Comparison of ENCODE assay signal across 1 cellular context in the genomic region with DNA sequence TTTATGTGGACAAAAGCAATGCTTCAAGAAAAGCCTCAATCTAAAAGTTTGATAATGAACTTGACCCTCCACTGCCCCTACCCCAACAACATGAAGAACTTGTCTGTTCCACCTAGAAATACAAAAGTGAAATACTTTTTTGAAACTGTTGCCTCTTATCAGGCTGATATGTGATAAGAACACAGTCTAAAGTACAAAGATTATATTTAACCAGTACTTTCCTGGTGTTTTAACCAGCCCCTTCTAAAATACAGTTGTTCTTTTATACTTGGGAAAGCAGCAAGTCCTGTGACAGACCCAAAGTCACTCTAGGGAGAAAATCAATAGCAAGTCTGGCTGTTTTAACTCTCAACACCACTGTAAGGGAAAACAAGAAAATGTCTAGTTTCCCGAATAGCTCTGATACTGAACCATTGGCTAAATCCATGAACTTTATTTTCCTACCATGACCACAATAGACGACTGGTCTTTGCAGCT.
TF ChIP-seq lines count a peak whose summit lies in the region.

No MANE protein-coding gene starts in this region.

TF ChIP-seq in HepG2, 621 proteins besides CTCF, POLR2A, EP300 and RAD21 (continues in another document):
- TF ChIP-seq, protein P1, sequence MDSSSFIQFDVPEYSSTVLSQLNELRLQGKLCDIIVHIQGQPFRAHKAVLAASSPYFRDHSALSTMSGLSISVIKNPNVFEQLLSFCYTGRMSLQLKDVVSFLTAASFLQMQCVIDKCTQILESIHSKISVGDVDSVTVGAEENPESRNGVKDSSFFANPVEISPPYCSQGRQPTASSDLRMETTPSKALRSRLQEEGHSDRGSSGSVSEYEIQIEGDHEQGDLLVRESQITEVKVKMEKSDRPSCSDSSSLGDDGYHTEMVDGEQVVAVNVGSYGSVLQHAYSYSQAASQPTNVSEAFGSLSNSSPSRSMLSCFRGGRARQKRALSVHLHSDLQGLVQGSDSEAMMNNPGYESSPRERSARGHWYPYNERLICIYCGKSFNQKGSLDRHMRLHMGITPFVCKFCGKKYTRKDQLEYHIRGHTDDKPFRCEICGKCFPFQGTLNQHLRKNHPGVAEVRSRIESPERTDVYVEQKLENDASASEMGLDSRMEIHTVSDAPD (CRISPR knock-in tag; IDR thresholded peaks at IDR 0.05) = peak; percentile 76; the same call in 1 of the 2 replicates
- TF ChIP-seq, protein P2, sequence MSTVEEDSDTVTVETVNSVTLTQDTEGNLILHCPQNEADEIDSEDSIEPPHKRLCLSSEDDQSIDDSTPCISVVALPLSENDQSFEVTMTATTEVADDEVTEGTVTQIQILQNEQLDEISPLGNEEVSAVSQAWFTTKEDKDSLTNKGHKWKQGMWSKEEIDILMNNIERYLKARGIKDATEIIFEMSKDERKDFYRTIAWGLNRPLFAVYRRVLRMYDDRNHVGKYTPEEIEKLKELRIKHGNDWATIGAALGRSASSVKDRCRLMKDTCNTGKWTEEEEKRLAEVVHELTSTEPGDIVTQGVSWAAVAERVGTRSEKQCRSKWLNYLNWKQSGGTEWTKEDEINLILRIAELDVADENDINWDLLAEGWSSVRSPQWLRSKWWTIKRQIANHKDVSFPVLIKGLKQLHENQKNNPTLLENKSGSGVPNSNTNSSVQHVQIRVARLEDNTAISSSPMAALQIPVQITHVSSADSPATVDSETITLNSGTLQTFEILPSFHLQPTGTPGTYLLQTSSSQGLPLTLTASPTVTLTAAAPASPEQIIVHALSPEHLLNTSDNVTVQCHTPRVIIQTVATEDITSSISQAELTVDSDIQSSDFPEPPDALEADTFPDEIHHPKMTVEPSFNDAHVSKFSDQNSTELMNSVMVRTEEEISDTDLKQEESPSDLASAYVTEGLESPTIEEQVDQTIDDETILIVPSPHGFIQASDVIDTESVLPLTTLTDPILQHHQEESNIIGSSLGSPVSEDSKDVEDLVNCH (CRISPR knock-in tag; IDR thresholded peaks at IDR 0.05) = no peak
- TF ChIP-seq, protein P3, sequence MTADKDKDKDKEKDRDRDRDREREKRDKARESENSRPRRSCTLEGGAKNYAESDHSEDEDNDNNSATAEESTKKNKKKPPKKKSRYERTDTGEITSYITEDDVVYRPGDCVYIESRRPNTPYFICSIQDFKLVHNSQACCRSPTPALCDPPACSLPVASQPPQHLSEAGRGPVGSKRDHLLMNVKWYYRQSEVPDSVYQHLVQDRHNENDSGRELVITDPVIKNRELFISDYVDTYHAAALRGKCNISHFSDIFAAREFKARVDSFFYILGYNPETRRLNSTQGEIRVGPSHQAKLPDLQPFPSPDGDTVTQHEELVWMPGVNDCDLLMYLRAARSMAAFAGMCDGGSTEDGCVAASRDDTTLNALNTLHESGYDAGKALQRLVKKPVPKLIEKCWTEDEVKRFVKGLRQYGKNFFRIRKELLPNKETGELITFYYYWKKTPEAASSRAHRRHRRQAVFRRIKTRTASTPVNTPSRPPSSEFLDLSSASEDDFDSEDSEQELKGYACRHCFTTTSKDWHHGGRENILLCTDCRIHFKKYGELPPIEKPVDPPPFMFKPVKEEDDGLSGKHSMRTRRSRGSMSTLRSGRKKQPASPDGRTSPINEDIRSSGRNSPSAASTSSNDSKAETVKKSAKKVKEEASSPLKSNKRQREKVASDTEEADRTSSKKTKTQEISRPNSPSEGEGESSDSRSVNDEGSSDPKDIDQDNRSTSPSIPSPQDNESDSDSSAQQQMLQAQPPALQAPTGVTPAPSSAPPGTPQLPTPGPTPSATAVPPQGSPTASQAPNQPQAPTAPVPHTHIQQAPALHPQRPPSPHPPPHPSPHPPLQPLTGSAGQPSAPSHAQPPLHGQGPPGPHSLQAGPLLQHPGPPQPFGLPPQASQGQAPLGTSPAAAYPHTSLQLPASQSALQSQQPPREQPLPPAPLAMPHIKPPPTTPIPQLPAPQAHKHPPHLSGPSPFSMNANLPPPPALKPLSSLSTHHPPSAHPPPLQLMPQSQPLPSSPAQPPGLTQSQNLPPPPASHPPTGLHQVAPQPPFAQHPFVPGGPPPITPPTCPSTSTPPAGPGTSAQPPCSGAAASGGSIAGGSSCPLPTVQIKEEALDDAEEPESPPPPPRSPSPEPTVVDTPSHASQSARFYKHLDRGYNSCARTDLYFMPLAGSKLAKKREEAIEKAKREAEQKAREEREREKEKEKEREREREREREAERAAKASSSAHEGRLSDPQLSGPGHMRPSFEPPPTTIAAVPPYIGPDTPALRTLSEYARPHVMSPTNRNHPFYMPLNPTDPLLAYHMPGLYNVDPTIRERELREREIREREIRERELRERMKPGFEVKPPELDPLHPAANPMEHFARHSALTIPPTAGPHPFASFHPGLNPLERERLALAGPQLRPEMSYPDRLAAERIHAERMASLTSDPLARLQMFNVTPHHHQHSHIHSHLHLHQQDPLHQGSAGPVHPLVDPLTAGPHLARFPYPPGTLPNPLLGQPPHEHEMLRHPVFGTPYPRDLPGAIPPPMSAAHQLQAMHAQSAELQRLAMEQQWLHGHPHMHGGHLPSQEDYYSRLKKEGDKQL (CRISPR knock-in tag; IDR thresholded peaks at IDR 0.05; ENCODE audit: low read depth) = peak; percentile 68; the same call in 1 of the 2 replicates
- TF ChIP-seq ZNF326 (CRISPR knock-in tag; IDR thresholded peaks at IDR 0.05; ENCODE audit: borderline replicate concordance) (no peak), MXD4 (CRISPR knock-in tag; IDR thresholded peaks at IDR 0.05) (0 out of 2 replicates have a peak, but pooled peaks have one; percentile 37), ETV6 (CRISPR knock-in tag; conservative IDR thresholded peaks at IDR 0.05) (no peak), MED1 (CRISPR knock-in tag; IDR thresholded peaks at IDR 0.05) (peak; percentile 67; the same call in 1 of the 2 replicates), ZSCAN12 (CRISPR knock-in tag; IDR thresholded peaks at IDR 0.05) (no peak), IRF2 (CRISPR knock-in tag; IDR thresholded peaks at IDR 0.05) (peak; percentile 64; the same call in 1 of the 2 replicates), TCF12 (IDR thresholded peaks at IDR 0.05) (no peak), TCF12 (CRISPR knock-in tag; IDR thresholded peaks at IDR 0.05) (peak; percentile 47; the same call in 1 of the 2 replicates), NFIB (CRISPR knock-in tag; IDR thresholded peaks at IDR 0.05; ENCODE audit: borderline replicate concordance) (no peak), ZKSCAN1 (IDR thresholded peaks at IDR 0.05; ENCODE audit: low read length) (no peak), ZNF644 (CRISPR knock-in tag; IDR thresholded peaks at IDR 0.05; ENCODE audit: low read depth) (0 out of 2 replicates have a peak, but pooled peaks have one; percentile 28), MBNL3 (CRISPR knock-in tag; conservative IDR thresholded peaks at IDR 0.05) (no peak), ZNF101 (CRISPR knock-in tag; IDR thresholded peaks at IDR 0.05; ENCODE audit: borderline replicate concordance, low read depth) (no peak), HNF4G (IDR thresholded peaks at IDR 0.05; ENCODE audit: borderline replicate concordance, low read depth, low read length) (peak; percentile 91), HNF4G (CRISPR knock-in tag; IDR thresholded peaks at IDR 0.05; ENCODE audit: borderline replicate concordance, low read depth) (no peak; the same call in 1 of the 2 replicates), HMG20B (CRISPR knock-in tag; conservative IDR thresholded peaks at IDR 0.05) (peak; percentile 57; the same call in 1 of the 2 replicates), REXO4 (CRISPR knock-in tag; IDR thresholded peaks at IDR 0.05; ENCODE audit: borderline replicate concordance) (no peak), ZNF17 (CRISPR knock-in tag; IDR thresholded peaks at IDR 0.05) (no peak), ONECUT2 (CRISPR knock-in tag; IDR thresholded peaks at IDR 0.05) (peak; percentile 99), PITX1 (CRISPR knock-in tag; IDR thresholded peaks at IDR 0.05) (peak; percentile 71; the same call in 1 of the 2 replicates), NFYC (CRISPR knock-in tag; IDR thresholded peaks at IDR 0.05) (peak; percentile 0; the same call in 1 of the 2 replicates), KAT8 (CRISPR knock-in tag; IDR thresholded peaks at IDR 0.05) (peak; percentile 51; the same call in 1 of the 2 replicates), CBFB (CRISPR knock-in tag; IDR thresholded peaks at IDR 0.05) (peak; percentile 44), SOX6 (IDR thresholded peaks at IDR 0.05) (no peak), SOX6 (CRISPR knock-in tag; IDR thresholded peaks at IDR 0.05) (peak; percentile 92), ZNF569 (CRISPR knock-in tag; IDR thresholded peaks at IDR 0.05; ENCODE audit: borderline replicate concordance) (no peak), MED8 (CRISPR knock-in tag; IDR thresholded peaks at IDR 0.05; ENCODE audit: insufficient replicate concordance) (no peak), NCOA2 (CRISPR knock-in tag; IDR thresholded peaks at IDR 0.05) (peak; percentile 93), ZNF629 (CRISPR knock-in tag; conservative IDR thresholded peaks at IDR 0.05) (peak; percentile 36; the same call in 1 of the 2 replicates), ELF4 (CRISPR knock-in tag; IDR thresholded peaks at IDR 0.05; ENCODE audit: borderline replicate concordance) (peak; percentile 26; the same call in 1 of the 2 replicates), PHF8 (CRISPR knock-in tag; IDR thresholded peaks at IDR 0.05) (0 out of 2 replicates have a peak, but pooled peaks have one; percentile 34), RELA (CRISPR knock-in tag; IDR thresholded peaks at IDR 0.05) (0 out of 2 replicates have a peak, but pooled peaks have one; percentile 33), BCL6 (CRISPR knock-in tag; IDR thresholded peaks at IDR 0.05) (peak; percentile 98)
- TF ChIP-seq, protein P4, sequence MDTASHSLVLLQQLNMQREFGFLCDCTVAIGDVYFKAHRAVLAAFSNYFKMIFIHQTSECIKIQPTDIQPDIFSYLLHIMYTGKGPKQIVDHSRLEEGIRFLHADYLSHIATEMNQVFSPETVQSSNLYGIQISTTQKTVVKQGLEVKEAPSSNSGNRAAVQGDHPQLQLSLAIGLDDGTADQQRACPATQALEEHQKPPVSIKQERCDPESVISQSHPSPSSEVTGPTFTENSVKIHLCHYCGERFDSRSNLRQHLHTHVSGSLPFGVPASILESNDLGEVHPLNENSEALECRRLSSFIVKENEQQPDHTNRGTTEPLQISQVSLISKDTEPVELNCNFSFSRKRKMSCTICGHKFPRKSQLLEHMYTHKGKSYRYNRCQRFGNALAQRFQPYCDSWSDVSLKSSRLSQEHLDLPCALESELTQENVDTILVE (CRISPR knock-in tag; IDR thresholded peaks at IDR 0.05) = peak; percentile 74; the same call in 1 of the 2 replicates
- TF ChIP-seq, protein P5, sequence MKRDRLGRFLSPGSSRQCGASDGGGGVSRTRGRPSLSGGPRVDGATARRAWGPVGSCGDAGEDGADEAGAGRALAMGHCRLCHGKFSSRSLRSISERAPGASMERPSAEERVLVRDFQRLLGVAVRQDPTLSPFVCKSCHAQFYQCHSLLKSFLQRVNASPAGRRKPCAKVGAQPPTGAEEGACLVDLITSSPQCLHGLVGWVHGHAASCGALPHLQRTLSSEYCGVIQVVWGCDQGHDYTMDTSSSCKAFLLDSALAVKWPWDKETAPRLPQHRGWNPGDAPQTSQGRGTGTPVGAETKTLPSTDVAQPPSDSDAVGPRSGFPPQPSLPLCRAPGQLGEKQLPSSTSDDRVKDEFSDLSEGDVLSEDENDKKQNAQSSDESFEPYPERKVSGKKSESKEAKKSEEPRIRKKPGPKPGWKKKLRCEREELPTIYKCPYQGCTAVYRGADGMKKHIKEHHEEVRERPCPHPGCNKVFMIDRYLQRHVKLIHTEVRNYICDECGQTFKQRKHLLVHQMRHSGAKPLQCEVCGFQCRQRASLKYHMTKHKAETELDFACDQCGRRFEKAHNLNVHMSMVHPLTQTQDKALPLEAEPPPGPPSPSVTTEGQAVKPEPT (CRISPR knock-in tag; IDR thresholded peaks at IDR 0.05; ENCODE audit: low read depth) = no peak
- TF ChIP-seq, protein P6, sequence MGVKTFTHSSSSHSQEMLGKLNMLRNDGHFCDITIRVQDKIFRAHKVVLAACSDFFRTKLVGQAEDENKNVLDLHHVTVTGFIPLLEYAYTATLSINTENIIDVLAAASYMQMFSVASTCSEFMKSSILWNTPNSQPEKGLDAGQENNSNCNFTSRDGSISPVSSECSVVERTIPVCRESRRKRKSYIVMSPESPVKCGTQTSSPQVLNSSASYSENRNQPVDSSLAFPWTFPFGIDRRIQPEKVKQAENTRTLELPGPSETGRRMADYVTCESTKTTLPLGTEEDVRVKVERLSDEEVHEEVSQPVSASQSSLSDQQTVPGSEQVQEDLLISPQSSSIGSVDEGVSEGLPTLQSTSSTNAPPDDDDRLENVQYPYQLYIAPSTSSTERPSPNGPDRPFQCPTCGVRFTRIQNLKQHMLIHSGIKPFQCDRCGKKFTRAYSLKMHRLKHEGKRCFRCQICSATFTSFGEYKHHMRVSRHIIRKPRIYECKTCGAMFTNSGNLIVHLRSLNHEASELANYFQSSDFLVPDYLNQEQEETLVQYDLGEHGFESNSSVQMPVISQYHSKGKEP (CRISPR knock-in tag; IDR thresholded peaks at IDR 0.05) = no peak
- TF ChIP-seq, protein P7, sequence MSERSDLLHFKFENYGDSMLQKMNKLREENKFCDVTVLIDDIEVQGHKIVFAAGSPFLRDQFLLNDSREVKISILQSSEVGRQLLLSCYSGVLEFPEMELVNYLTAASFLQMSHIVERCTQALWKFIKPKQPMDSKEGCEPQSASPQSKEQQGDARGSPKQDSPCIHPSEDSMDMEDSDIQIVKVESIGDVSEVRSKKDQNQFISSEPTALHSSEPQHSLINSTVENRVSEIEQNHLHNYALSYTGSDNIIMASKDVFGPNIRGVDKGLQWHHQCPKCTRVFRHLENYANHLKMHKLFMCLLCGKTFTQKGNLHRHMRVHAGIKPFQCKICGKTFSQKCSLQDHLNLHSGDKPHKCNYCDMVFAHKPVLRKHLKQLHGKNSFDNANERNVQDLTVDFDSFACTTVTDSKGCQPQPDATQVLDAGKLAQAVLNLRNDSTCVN (CRISPR knock-in tag; IDR thresholded peaks at IDR 0.05; ENCODE audit: borderline replicate concordance) = no peak
- TF ChIP-seq, protein P8, sequence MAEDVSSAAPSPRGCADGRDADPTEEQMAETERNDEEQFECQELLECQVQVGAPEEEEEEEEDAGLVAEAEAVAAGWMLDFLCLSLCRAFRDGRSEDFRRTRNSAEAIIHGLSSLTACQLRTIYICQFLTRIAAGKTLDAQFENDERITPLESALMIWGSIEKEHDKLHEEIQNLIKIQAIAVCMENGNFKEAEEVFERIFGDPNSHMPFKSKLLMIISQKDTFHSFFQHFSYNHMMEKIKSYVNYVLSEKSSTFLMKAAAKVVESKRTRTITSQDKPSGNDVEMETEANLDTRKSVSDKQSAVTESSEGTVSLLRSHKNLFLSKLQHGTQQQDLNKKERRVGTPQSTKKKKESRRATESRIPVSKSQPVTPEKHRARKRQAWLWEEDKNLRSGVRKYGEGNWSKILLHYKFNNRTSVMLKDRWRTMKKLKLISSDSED (CRISPR knock-in tag; IDR thresholded peaks at IDR 0.05) = no peak
- TF ChIP-seq, protein P9, sequence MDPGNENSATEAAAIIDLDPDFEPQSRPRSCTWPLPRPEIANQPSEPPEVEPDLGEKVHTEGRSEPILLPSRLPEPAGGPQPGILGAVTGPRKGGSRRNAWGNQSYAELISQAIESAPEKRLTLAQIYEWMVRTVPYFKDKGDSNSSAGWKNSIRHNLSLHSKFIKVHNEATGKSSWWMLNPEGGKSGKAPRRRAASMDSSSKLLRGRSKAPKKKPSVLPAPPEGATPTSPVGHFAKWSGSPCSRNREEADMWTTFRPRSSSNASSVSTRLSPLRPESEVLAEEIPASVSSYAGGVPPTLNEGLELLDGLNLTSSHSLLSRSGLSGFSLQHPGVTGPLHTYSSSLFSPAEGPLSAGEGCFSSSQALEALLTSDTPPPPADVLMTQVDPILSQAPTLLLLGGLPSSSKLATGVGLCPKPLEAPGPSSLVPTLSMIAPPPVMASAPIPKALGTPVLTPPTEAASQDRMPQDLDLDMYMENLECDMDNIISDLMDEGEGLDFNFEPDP (CRISPR knock-in tag; conservative IDR thresholded peaks at IDR 0.05) = 0 out of 2 replicates have a peak, but pooled peaks have one; percentile 76
